Comparison of ENCODE assay signal across 15 cellular contexts in the genomic region with DNA sequence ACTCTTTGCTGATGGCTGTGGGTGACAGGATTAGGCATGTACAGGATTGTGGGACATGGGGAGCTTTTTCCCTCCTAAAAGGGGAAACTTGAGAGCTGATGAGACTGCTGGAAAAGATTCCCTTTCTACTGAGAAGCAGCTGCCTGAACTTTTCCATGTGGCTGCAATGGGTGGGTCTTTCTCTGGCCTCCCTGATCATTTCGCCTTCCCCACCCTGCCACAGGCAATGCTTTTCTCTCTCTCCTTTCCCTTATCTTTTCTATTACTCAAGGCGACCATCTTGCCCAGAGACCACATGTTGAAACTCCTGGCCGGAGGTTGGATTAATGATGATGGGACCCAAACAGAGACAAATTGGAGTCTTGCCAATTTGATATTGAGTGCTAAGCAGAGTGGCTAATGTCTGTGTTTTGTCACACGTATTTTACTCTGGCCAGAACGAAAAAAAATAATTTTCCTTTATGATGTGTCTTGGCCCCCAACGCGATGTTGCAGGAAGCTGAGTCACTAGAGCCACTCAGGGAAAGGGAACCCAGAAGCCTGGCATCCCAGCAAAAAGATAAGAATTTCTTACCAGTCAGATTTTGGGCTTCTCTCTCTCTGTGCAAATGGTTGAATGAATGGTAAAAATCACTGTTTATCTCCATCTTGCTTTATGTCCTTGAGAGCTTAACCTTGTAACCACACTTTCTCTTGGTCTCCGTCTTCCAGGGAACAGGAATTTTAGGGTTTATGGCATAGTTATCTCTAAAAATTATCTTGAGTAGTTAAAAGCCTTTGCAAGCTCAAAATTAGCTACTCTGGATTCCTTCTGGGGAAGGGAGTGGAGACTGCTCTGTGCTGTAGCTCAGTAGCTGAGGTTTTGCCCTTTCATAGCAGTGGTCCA.
"Had no signal": no experiment of that assay in that cellular context is flagged by ENCODE, and none has a peak within 500 bp of the region (broad histone marks: within the 10 kb centered on the region; RNA-seq: fewer than 3 reads in every experiment).

No MANE protein-coding gene starts in this region.

- H3K4me2 ChIP-seq: hepatocyte had no signal

- H3K79me2 ChIP-seq: hepatocyte had no signal

- H3K4me3 ChIP-seq: hepatocyte, left ventricle myocardium inferior, thoracic aorta had no signal

- H3K36me3 Mint-ChIP-seq: brain, memory B cell had no signal

- H3K9me3 ChIP-seq: left ventricle myocardium inferior, thoracic aorta had no signal

- H3K4me1 Mint-ChIP-seq: nephron progenitor cell had no signal

- H3K27ac Mint-ChIP-seq: brain, memory B cell, nephron progenitor cell had no signal

- H3K4me3 Mint-ChIP-seq: brain, memory B cell, nephron progenitor cell had no signal

- H3K27ac ChIP-seq: epithelial cell of prostate, hepatocyte, left ventricle myocardium inferior, thoracic aorta, VCaP had no signal

- H3K27me3 Mint-ChIP-seq: memory B cell had no signal

- H3K36me3 ChIP-seq: left ventricle myocardium inferior, thoracic aorta had no signal

- DNase-seq: activated T-cell treated with anti-CD3 and anti-CD28 coated beads for 4 hours; amygdala; effector memory CD4-positive, alpha-beta T cell; kidney; left ventricle myocardium inferior; nephron progenitor cell; stimulated activated CD4-positive, alpha-beta T cell treated with anti-CD3 and anti-CD28 coated beads, Interleukin-12 subunit alpha, Interleukin-12 subunit beta, amount 100 ng/mL, for 4 hours; stimulated activated naive CD4-positive, alpha-beta T cell treated with Interleukin-2 at 50 U/mL for 16 hours; T-helper 9 cell had no signal

- H3K9me3 Mint-ChIP-seq: brain, memory B cell, nephron progenitor cell had no signal

- H2AFZ ChIP-seq: hepatocyte had no signal
